ENCODE assay signal across 8 cellular contexts in genomic region chr2:85754313-85755095, GRCh38.
A peak's percentile ranks its signal among the peaks of the same experiment; 100 is the strongest.
DNase-seq lines count a peak whose midpoint lies in the region; ATAC-seq lines count a peak whose summit lies in the region.

No MANE protein-coding gene starts in this region.

- no peak for ATAC-seq in GM21529 (IDR thresholded peaks at IDR 0.05; ENCODE audit: unreplicated experiment)
- ATAC-seq in HG02610 (IDR thresholded peaks at IDR 0.05; ENCODE audit: unreplicated experiment) = no peak

- H3K27ac ChIP-seq in angular gyrus (ENCODE audit: low read depth, low read length) = peak overlapping the region; percentile 67

- peak overlapping the region; percentile 36; the same call in 1 of the 2 replicates for H3K4me3 ChIP-seq in GM08714 (ENCODE audit: low read length)

- DNase-seq in NCI-H748 treated with DMSO at 0.1 percent for 48 hours (lab: John Stamatoyannopoulos, UW) = peak; percentile 19
- DNase-seq in iPS-NIHi11 (ENCODE audit: low spot score) = peak; percentile 80
- DNase-seq in stimulated activated CD4-positive, alpha-beta T cell treated with anti-CD3 and anti-CD28 coated beads, Interleukin-12 subunit alpha, Interleukin-12 subunit beta, amount 100 ng/mL, for 4 hours = peak; percentile 13
- DNase-seq in SKM-1 (lab: John Stamatoyannopoulos, UW; ENCODE audit: unreplicated experiment) = no peak
